ENCODE assay signal across 1 cellular context in the genomic region with DNA sequence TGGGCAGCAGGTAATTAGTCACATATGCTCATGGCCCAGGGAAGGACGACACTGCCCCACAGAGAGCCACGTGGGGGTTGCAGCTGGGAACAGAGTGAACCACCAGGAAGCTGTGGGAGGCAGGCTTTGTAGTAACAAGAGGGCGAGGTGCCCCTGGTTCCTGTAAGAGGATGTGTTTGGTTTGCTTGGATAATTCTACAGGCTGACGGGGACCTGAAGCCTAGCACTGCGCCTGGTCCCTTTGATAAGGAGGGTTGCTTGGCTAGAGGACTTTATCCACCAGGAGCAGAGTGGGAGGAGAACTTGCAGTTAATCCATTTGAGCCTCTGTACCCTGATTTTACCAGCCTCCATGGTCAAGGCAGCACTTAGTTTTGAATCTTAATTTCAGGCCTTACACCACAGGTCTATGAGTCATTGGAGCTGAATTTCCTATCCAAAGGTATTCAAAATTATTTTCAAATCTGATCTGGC.
TF ChIP-seq lines count a peak whose summit lies in the region.

No MANE protein-coding gene starts in this region.

TF ChIP-seq in HCT116, 20 proteins besides CTCF, POLR2A, EP300 and RAD21 (continued from another document):
- TF ChIP-seq ELF1 (IDR thresholded peaks at IDR 0.05; ENCODE audit: borderline replicate concordance, low read depth) (no peak), JUND (IDR thresholded peaks at IDR 0.05) (no peak), ZBTB33 (IDR thresholded peaks at IDR 0.05; ENCODE audit: extremely low read depth, insufficient replicate concordance, low read length) (no peak), SIN3A (IDR thresholded peaks at IDR 0.05; ENCODE audit: low read depth) (no peak), SP1 (IDR thresholded peaks at IDR 0.05; ENCODE audit: low read depth) (no peak), EGR1 (IDR thresholded peaks at IDR 0.05; ENCODE audit: low read depth) (no peak), ATF3 (IDR thresholded peaks at IDR 0.05) (no peak), ZFX (IDR thresholded peaks at IDR 0.05) (no peak)
